In the genomic region with DNA sequence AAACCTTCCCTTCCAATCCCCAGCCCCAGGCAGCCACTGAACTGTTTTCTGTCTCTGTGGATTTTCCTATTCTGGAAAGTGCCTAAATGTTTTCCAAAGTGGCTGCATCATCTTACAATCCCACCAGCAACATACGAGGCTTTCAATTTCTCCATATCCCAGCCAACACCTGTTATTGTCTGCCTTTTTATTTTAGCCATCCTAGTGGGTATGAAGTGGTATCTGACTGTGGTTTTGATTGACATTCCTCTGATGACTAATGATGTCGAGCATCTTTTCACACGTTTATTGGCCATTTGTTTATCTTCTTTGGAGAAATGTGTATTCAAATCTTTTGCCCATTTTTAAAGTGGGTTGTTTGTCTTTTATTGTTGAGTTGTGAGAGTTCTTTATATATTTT, we compare ENCODE assay signal across 31 cellular contexts.
"Had no signal": no experiment of that assay in that cellular context is flagged by ENCODE, and none has a peak within 500 bp of the region (broad histone marks: within the 10 kb centered on the region; RNA-seq: fewer than 3 reads in every experiment).

No MANE protein-coding gene starts in this region.

- DNase-seq: naive thymus-derived CD8-positive, alpha-beta T cell; nephron progenitor cell; nucleus accumbens; pancreas; retina; spleen; stimulated activated CD4-positive, alpha-beta T cell treated with anti-CD3 and anti-CD28 coated beads, Interleukin-12 subunit alpha, Interleukin-12 subunit beta, amount 100 ng/mL, for 4 hours; stimulated activated CD4-positive, alpha-beta T cell treated with anti-CD3 and anti-CD28 coated beads, Interleukin-1b, Interleukin-23, amount 100 ng/mL, for 48 hours; stimulated activated CD4-positive, alpha-beta T cell treated with anti-CD3 and anti-CD28 coated beads, Interleukin-4, amount 100 ng/mL, for 1 hour; stimulated activated CD4-positive, alpha-beta T cell treated with anti-CD3 and anti-CD28 coated beads, Interleukin-4, amount 100 ng/mL, for 4 hours; stimulated activated CD8-positive, alpha-beta memory T cell treated with anti-CD3 and anti-CD28 coated beads, Interleukin-4, amount 100 ng/mL, for 48 hours; stimulated activated naive CD4-positive, alpha-beta T cell; stimulated activated naive CD8-positive, alpha-beta T cell treated with anti-CD3 and anti-CD28 coated beads, Interleukin-15, amount 100 ng/mL, for 72 hours; stimulated activated naive CD8-positive, alpha-beta T cell treated with anti-CD3 and anti-CD28 coated beads, Interleukin-15, Interleukin-2, amounts not matched to agents 100 U/mL and 50 U/mL, for 24 hours; substantia nigra; testis; tibial artery; transverse colon; upper lobe of right lung; uterus had no signal

- H3K9me3 Mint-ChIP-seq: naive thymus-derived CD8-positive, alpha-beta T cell; natural killer cell treated with Interleukin-12 subunit alpha and Interleukin-12 subunit beta and Interleukin-15 and Interleukin-18, amount 100 ng/mL, for 72 hours; nephron progenitor cell; neural crest cell; stimulated activated memory B cell treated with anti-CD40 and anti-IgM and Interleukin-4, amounts not matched to agents 10 μg/mL and 1 μg/mL and 100 μg/mL, for 72 hours; stimulated activated naive CD8-positive, alpha-beta T cell treated with anti-CD3 and anti-CD28 coated beads, Interleukin-15, amount 100 ng/mL, for 72 hours; type B pancreatic cell had no signal

- H3K4me1 ChIP-seq: pancreas, prostate gland, testis, upper lobe of right lung, uterus had no signal

- H3K4me3 Mint-ChIP-seq: naive thymus-derived CD8-positive, alpha-beta T cell; natural killer cell treated with Interleukin-12 subunit alpha and Interleukin-12 subunit beta and Interleukin-15 and Interleukin-18, amount 100 ng/mL, for 72 hours; nephron progenitor cell; neural crest cell; stimulated activated memory B cell treated with anti-CD40 and anti-IgM and Interleukin-4, amounts not matched to agents 10 μg/mL and 1 μg/mL and 100 μg/mL, for 72 hours; stimulated activated naive CD8-positive, alpha-beta T cell treated with anti-CD3 and anti-CD28 coated beads, Interleukin-15, amount 100 ng/mL, for 72 hours; type B pancreatic cell had no signal

- ATAC-seq: naive thymus-derived CD8-positive, alpha-beta T cell; natural killer cell treated with Interleukin-12 subunit alpha and Interleukin-12 subunit beta and Interleukin-15 and Interleukin-18, amount 100 ng/mL, for 72 hours; pancreas; sciatic nerve; stimulated activated memory B cell treated with anti-CD40 and anti-IgM and Interleukin-4, amounts not matched to agents 10 μg/mL and 1 μg/mL and 100 μg/mL, for 72 hours; stimulated activated naive CD8-positive, alpha-beta T cell treated with anti-CD3 and anti-CD28 coated beads, Interleukin-15, amount 100 ng/mL, for 72 hours; stimulated activated naive CD8-positive, alpha-beta T cell treated with anti-CD3 and anti-CD28 coated beads, Interleukin-15, Interleukin-2, amounts not matched to agents 100 U/mL and 50 U/mL, for 24 hours; upper lobe of right lung had no signal

- H3K4me3 ChIP-seq: pancreas, prostate gland, right atrium auricular region, skin epidermis, smooth muscle cell, spleen, suprapubic skin, testis, tibial artery, transverse colon, upper lobe of right lung, uterus had no signal

- H3K9me3 ChIP-seq: neutrophil, pancreas, prostate gland, right atrium auricular region, spleen, suprapubic skin, testis, tibial artery, transverse colon, upper lobe of right lung, uterus had no signal

- H3K4me2 ChIP-seq: smooth muscle cell had no signal

- FAIRE-seq: pancreas had no signal

- H3K27ac ChIP-seq: neutrophil, pancreas, prostate gland, right atrium auricular region, skin epidermis, spleen, suprapubic skin, testis, tibial artery, transverse colon, upper lobe of right lung, uterus had no signal

- H3K27ac Mint-ChIP-seq: natural killer cell treated with Interleukin-12 subunit alpha and Interleukin-12 subunit beta and Interleukin-15 and Interleukin-18, amount 100 ng/mL, for 72 hours; nephron progenitor cell; stimulated activated memory B cell treated with anti-CD40 and anti-IgM and Interleukin-4, amounts not matched to agents 10 μg/mL and 1 μg/mL and 100 μg/mL, for 72 hours; stimulated activated naive CD8-positive, alpha-beta T cell treated with anti-CD3 and anti-CD28 coated beads, Interleukin-15, amount 100 ng/mL, for 72 hours; type B pancreatic cell had no signal

- H3K36me3 Mint-ChIP-seq: naive thymus-derived CD8-positive, alpha-beta T cell; natural killer cell treated with Interleukin-12 subunit alpha and Interleukin-12 subunit beta and Interleukin-15 and Interleukin-18, amount 100 ng/mL, for 72 hours; stimulated activated memory B cell treated with anti-CD40 and anti-IgM and Interleukin-4, amounts not matched to agents 10 μg/mL and 1 μg/mL and 100 μg/mL, for 72 hours; type B pancreatic cell had no signal

- H3K36me3 ChIP-seq: neutrophil, pancreas, prostate gland, right atrium auricular region, spleen, suprapubic skin, tibial artery, transverse colon, upper lobe of right lung, uterus had no signal

- H3K27me3 ChIP-seq: right atrium auricular region, testis had no signal
